8 cellular contexts compared by ENCODE assay signal in genomic region chr1:111203681-111204210, GRCh38. TPM values are rescaled to one million over a fixed set of nuclear protein-coding genes. Genes with fewer than 3 reads are reported as not detected.
DNase-seq lines count a peak whose midpoint lies in the region; ATAC-seq and TF ChIP-seq lines count a peak whose summit lies in the region.

No MANE protein-coding gene starts in this region.

- intact Hi-C loops in body of pancreas (cut with DNase I) (no loop called here), left lung (cut with DNase I) (no loop called here)

- peaks cover 60% of the 10 kb centered on the region for H3K4me1 ChIP-seq in body of pancreas
- peaks cover 27 to 75% of the 10 kb centered on the region in 2 donors for H3K4me1 ChIP-seq in left lung

- TF ChIP-seq POLR2A in body of pancreas (IDR thresholded peaks at IDR 0.05), result peak in 2 of 3 donors; percentile 63 to 64

- H3K9me3 ChIP-seq in body of pancreas (no peaks in the 10 kb centered on the region), left lung (no peaks in the 10 kb centered on the region)

- TF ChIP-seq CTCF in body of pancreas (IDR thresholded peaks at IDR 0.05), result no peak
- TF ChIP-seq CTCF in left lung (IDR thresholded peaks at IDR 0.05), result no peak

- H3K27ac ChIP-seq in body of pancreas (peak overlapping the region; percentile 83 to 98 (median 94)), left lung (peak overlapping the region; percentile 80 to 98)

- DNase-seq in DMS79 (lab: John Stamatoyannopoulos, UW) (peak; percentile 45), UCSD-AML1 (lab: John Stamatoyannopoulos, UW; ENCODE audit: unreplicated experiment) (peak; percentile 92), body of pancreas (peak; percentile 79 to 92 (median 85)), left lung (peak; percentile 91 to 99), T1000 (lab: John Stamatoyannopoulos, UW) (no peak)
- DNase-seq in Jurkat, Clone E6-1 (ENCODE audit: low read depth, low spot score), result peak; percentile 90
- DNase-seq in stimulated activated CD4-positive, alpha-beta T cell treated with anti-CD3 and anti-CD28 coated beads, TNF-alpha, amount 100 ng/mL, for 48 hours (ENCODE audit: low read depth in 3 of 3), result peak; percentile 65 to 80 (median 80)

- peak; percentile 46 for ATAC-seq in GM21423 (IDR thresholded peaks at IDR 0.05; ENCODE audit: unreplicated experiment)
- ATAC-seq in body of pancreas, result peak; percentile 70
- ATAC-seq in left lung, result peak; percentile 64

- WGBS in body of pancreas, 2 donors, result 6% methylated on average over 40 of the region's 43 CpGs; no CpG with 5 or more reads in 1 of the 2 donors

- no peaks in the 10 kb centered on the region for H3K27me3 ChIP-seq in body of pancreas
- H3K27me3 ChIP-seq in left lung, result no peaks in the 10 kb centered on the region

- peak overlapping the region; percentile 55 for H3K4me3 ChIP-seq in Jurkat, Clone E6-1 (ENCODE audit: low read length)
- H3K4me3 ChIP-seq in body of pancreas (peak overlapping the region; percentile 66 to 94), left lung (peak overlapping the region; percentile 66 to 75)

- H3K36me3 ChIP-seq in body of pancreas (replicated peaks in 1 of 2; ENCODE audit: insufficient read depth in 1 of 2, low read depth in 2 of 2) (no peaks in the 10 kb centered on the region), left lung (peaks cover 0 to 2% of the 10 kb centered on the region in 2 donors)

RNA-seq across cellular contexts. Expression of gene DENND2D, which starts 3.3 kb away (rescaled TPM):
- 27.5 TPM for polyA plus RNA-seq in Jurkat, Clone E6-1 (2012; ENCODE audit: insufficient read depth, insufficient read length)
- total RNA-seq in body of pancreas (10 to 100 TPM; 16.1 to 35.3 TPM), left lung (10 to 100 TPM; 56.6 to 78.8 TPM)

RNA-seq across cellular contexts. Expression of gene CHI3L2, which starts 23.8 kb away (rescaled TPM):
- 936 TPM for polyA plus RNA-seq in Jurkat, Clone E6-1 (2012; ENCODE audit: insufficient read depth, insufficient read length)
- total RNA-seq in body of pancreas (not detected), left lung (100 to 1,000 TPM in 1 of 2 donors, 1 to 10 TPM in 1; 8.0 to 222 TPM)

Comparison
In these comparisons a context has a peak if more than half of its experiments do, and no peak if none do; other contexts are left out.
1. RNA of gene CHI3L2, which starts 23.8 kb away (total RNA-seq): 8.0 to 222 TPM in left lung; not detected in body of pancreas; every median in the first group is over 4 times any median in the second.
2. Peak in every context shown above with its lines, with median percentiles within 50 percentile points of each other: ATAC-seq and H3K4me3 ChIP-seq.